1 cellular context compared by ENCODE assay signal in genomic region chr10:9239298-9239697, GRCh38.
TF ChIP-seq lines count a peak whose summit lies in the region.

No MANE protein-coding gene starts in this region.

TF ChIP-seq in SK-N-SH treated with all-trans-retinoic acid at 6 μM for 48 hours, 23 proteins besides CTCF, POLR2A, EP300 and RAD21 (continued from another document):
- no peak for TF ChIP-seq ZNF70 (CRISPR knock-in tag; IDR thresholded peaks at IDR 0.05)
- TF ChIP-seq ISL1 (CRISPR knock-in tag; IDR thresholded peaks at IDR 0.05) = peak; percentile 90
- 0 out of 2 replicates have a peak, but pooled peaks have one; percentile 7 for TF ChIP-seq SNAI2 (CRISPR knock-in tag; IDR thresholded peaks at IDR 0.05)
- TF ChIP-seq ARNTL (CRISPR knock-in tag; IDR thresholded peaks at IDR 0.05; ENCODE audit: borderline replicate concordance, low read depth) = no peak
